ENCODE assay signal across 9 cellular contexts in the genomic region with DNA sequence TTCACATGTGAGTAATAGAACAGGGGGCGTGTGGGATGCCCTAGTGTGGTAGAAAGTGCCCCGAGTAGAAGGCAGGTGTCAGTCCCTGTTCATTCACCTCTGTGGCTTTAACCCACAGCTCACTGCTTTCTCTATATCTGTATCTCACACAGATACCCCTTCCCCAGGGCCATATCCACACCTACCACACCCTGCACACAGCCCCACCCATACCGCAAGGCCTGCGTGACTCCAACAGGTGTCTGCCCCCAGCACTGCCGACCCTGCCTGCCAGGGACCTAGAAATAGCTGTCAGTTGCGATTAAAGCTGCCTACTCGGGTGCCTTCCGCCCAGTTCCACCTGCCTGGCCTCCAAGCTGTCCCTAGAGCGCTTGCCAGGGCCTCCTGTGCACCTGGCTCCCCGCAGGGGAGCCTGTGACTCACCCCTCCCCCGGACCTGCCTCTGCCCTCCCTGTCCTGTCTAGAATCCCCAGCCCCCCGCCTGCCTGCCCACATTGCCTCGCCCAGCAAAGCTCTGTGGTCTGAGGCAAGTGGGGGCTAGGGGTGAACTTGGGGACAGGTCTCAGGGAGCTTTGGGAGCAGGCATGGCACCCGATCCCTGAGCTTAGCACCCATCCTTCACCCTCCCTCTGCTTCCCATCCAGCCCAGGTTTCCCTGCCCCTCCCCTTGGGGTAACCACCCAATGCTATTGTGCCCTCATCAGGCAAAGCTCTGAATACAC. TPM values are rescaled to one million over a fixed set of nuclear protein-coding genes. Genes with fewer than 3 reads are reported as not detected.
DNase-seq lines count a peak whose midpoint lies in the region; ATAC-seq, FAIRE-seq and TF ChIP-seq lines count a peak whose summit lies in the region.
"Had no signal": no experiment of that assay in that cellular context is flagged by ENCODE, and none has a peak within 500 bp of the region (broad histone marks: within the 10 kb centered on the region; RNA-seq: fewer than 3 reads in every experiment).

No MANE protein-coding gene starts in this region.

- no peaks in the 10 kb centered on the region for H3K27me3 Mint-ChIP-seq in activated CD8-positive, alpha-beta T cell treated with anti-CD3 and anti-CD28 coated beads for 36 hours
- no peaks in the 10 kb centered on the region for H3K27me3 Mint-ChIP-seq in activated CD8-positive, alpha-beta T cell treated with anti-CD3 and anti-CD28 coated beads, Interleukin-2, amount 10 ng/mL, durations not matched to agents 7 days and 5 days (ENCODE audit: low read depth)
- H3K27me3 Mint-ChIP-seq in stimulated activated naive B cell treated with anti-CD40 and anti-IgM and Interleukin-4, amounts not matched to agents 10 μg/mL and 1 μg/mL and 100 μg/mL, for 72 hours, result no peaks in the 10 kb centered on the region
- peaks cover 18% of the 10 kb centered on the region for H3K27me3 Mint-ChIP-seq in glutamatergic neuron (ENCODE audit: unreplicated experiment)

- peaks cover 28% of the 10 kb centered on the region for H3K36me3 Mint-ChIP-seq in activated CD8-positive, alpha-beta T cell treated with anti-CD3 and anti-CD28 coated beads for 36 hours (ENCODE audit: low read depth)
- peaks cover 35% of the 10 kb centered on the region for H3K36me3 Mint-ChIP-seq in activated CD8-positive, alpha-beta T cell treated with anti-CD3 and anti-CD28 coated beads, Interleukin-2, amount 10 ng/mL, durations not matched to agents 7 days and 5 days (ENCODE audit: low read depth)
- peaks cover 23 to 28% of the 10 kb centered on the region in 2 donors for H3K36me3 Mint-ChIP-seq in stimulated activated naive B cell treated with anti-CD40 and anti-IgM and Interleukin-4, amounts not matched to agents 10 μg/mL and 1 μg/mL and 100 μg/mL, for 72 hours
- H3K36me3 Mint-ChIP-seq in glutamatergic neuron (ENCODE audit: unreplicated experiment), result no peaks in the 10 kb centered on the region

- peaks cover 37% of the 10 kb centered on the region for H3K4me1 Mint-ChIP-seq in activated CD8-positive, alpha-beta T cell treated with anti-CD3 and anti-CD28 coated beads for 36 hours (ENCODE audit: low read depth)
- peaks cover 13% of the 10 kb centered on the region for H3K4me1 Mint-ChIP-seq in activated CD8-positive, alpha-beta T cell treated with anti-CD3 and anti-CD28 coated beads, Interleukin-2, amount 10 ng/mL, durations not matched to agents 7 days and 5 days (ENCODE audit: low read depth)
- peaks cover 8 to 38% of the 10 kb centered on the region in 2 donors for H3K4me1 Mint-ChIP-seq in stimulated activated naive B cell treated with anti-CD40 and anti-IgM and Interleukin-4, amounts not matched to agents 10 μg/mL and 1 μg/mL and 100 μg/mL, for 72 hours
- peaks cover 34% of the 10 kb centered on the region for H3K4me1 Mint-ChIP-seq in glutamatergic neuron (ENCODE audit: low read depth, unreplicated experiment)

- H3K36me3 ChIP-seq in bronchial epithelial cell (ENCODE audit: control insufficient read depth, insufficient read depth, low read length), result peaks cover 16% of the 10 kb centered on the region

- CTCF ChIA-PET in activated CD8-positive, alpha-beta T cell treated with anti-CD3 and anti-CD28 coated beads for 36 hours (lab: Charles Lee), result interaction anchor here (0.9 to 30.6 kb wide), 9 partner anchors 8 to 156 kb away, joined by 3 to 1008 read pairs (median 4); a partner anchor contains a TSS
- CTCF ChIA-PET in activated CD8-positive, alpha-beta T cell treated with anti-CD3 and anti-CD28 coated beads, Interleukin-2, amount 10 ng/mL, durations not matched to agents 7 days and 5 days (lab: Charles Lee), result interaction anchor here (1.9 to 23.7 kb wide), 4 partner anchors 9 to 157 kb away, joined by 4 to 901 read pairs (median 70); a partner anchor contains a TSS

- intact Hi-C loops in activated CD8-positive, alpha-beta T cell treated with anti-CD3 and anti-CD28 coated beads for 36 hours (cut with micrococcal nuclease), result no loop called here

- TF ChIP-seq CTCF in activated CD8-positive, alpha-beta T cell treated with anti-CD3 and anti-CD28 coated beads for 36 hours (IDR thresholded peaks at IDR 0.05), result no peak
- TF ChIP-seq CTCF in bronchial epithelial cell (IDR thresholded peaks at IDR 0.05; ENCODE audit: insufficient read depth, low read length, severe bottlenecking) (peak; percentile 23), D721Med (IDR thresholded peaks at IDR 0.05; ENCODE audit: insufficient read depth, missing control alignments) (no peak), glutamatergic neuron (IDR thresholded peaks at IDR 0.05; ENCODE audit: partially characterized antibody, unreplicated experiment) (no peak)

- H3K4me3 Mint-ChIP-seq in activated CD8-positive, alpha-beta T cell treated with anti-CD3 and anti-CD28 coated beads for 36 hours, result no peak overlapping the region
- H3K4me3 Mint-ChIP-seq in activated CD8-positive, alpha-beta T cell treated with anti-CD3 and anti-CD28 coated beads, Interleukin-2, amount 10 ng/mL, durations not matched to agents 7 days and 5 days, result no peak overlapping the region
- no peak overlapping the region for H3K4me3 Mint-ChIP-seq in stimulated activated naive B cell treated with anti-CD40 and anti-IgM and Interleukin-4, amounts not matched to agents 10 μg/mL and 1 μg/mL and 100 μg/mL, for 72 hours
- no peak overlapping the region for H3K4me3 Mint-ChIP-seq in glutamatergic neuron (ENCODE audit: unreplicated experiment)

- FAIRE-seq in bronchial epithelial cell (lab: Jason Lieb, UNC) (no peak), D721Med (lab: Jason Lieb, UNC) (no peak)

- no peaks in the 10 kb centered on the region for H3K27me3 ChIP-seq in bronchial epithelial cell (ENCODE audit: control insufficient read depth, insufficient read depth, low read length)

- peak; percentile 53 for DNase-seq in activated CD8-positive, alpha-beta T cell treated with anti-CD3 and anti-CD28 coated beads for 36 hours
- DNase-seq in activated CD8-positive, alpha-beta T cell treated with anti-CD3 and anti-CD28 coated beads, Interleukin-2, amount 10 ng/mL, durations not matched to agents 7 days and 5 days, result no peak
- DNase-seq in NCI-H526 treated with DMSO at 0.1 percent for 48 hours (lab: John Stamatoyannopoulos, UW) (peak; percentile 64), bronchial epithelial cell (ENCODE audit: low read depth) (peak; percentile 74), D721Med (ENCODE audit: insufficient read length, low spot score) (no peak), glutamatergic neuron (no peak)
- no peak for DNase-seq in stimulated activated naive B cell treated with anti-CD40 and anti-IgM and Interleukin-4, amounts not matched to agents 10 μg/mL and 1 μg/mL and 100 μg/mL, for 72 hours

- POLR2A ChIA-PET in activated CD8-positive, alpha-beta T cell treated with anti-CD3 and anti-CD28 coated beads for 36 hours (lab: Charles Lee), result interaction anchor here (0.6 to 6.0 kb wide), 4 partner anchors 19 to 157 kb away, joined by 3 to 38 read pairs (median 4); a partner anchor contains a TSS
- POLR2A ChIA-PET in activated CD8-positive, alpha-beta T cell treated with anti-CD3 and anti-CD28 coated beads, Interleukin-2, amount 10 ng/mL, durations not matched to agents 7 days and 5 days (lab: Charles Lee), result interaction anchor here (1.0 to 1.2 kb wide), 3 partner anchors 36 to 51 kb away, joined by 3 read pairs; no protein-coding TSS in a partner anchor

- peak overlapping the region; percentile 10 for H3K4me3 ChIP-seq in bronchial epithelial cell (ENCODE audit: low read depth, low read length)

- ATAC-seq in activated CD8-positive, alpha-beta T cell treated with anti-CD3 and anti-CD28 coated beads for 36 hours, result peak; percentile 38
- ATAC-seq in activated CD8-positive, alpha-beta T cell treated with anti-CD3 and anti-CD28 coated beads, Interleukin-2, amount 10 ng/mL, durations not matched to agents 7 days and 5 days, result no peak
- peak in 1 of 2 donors; percentile 11 for ATAC-seq in stimulated activated naive B cell treated with anti-CD40 and anti-IgM and Interleukin-4, amounts not matched to agents 10 μg/mL and 1 μg/mL and 100 μg/mL, for 72 hours (replicated peaks)
- no peak for ATAC-seq in HG03342 (IDR thresholded peaks at IDR 0.05; ENCODE audit: unreplicated experiment)
- ATAC-seq: sciatic nerve had no signal

- no peaks in the 10 kb centered on the region for H3K9me3 Mint-ChIP-seq in activated CD8-positive, alpha-beta T cell treated with anti-CD3 and anti-CD28 coated beads for 36 hours
- H3K9me3 Mint-ChIP-seq in activated CD8-positive, alpha-beta T cell treated with anti-CD3 and anti-CD28 coated beads, Interleukin-2, amount 10 ng/mL, durations not matched to agents 7 days and 5 days (ENCODE audit: insufficient read depth), result no peaks in the 10 kb centered on the region
- no peaks in the 10 kb centered on the region for H3K9me3 Mint-ChIP-seq in stimulated activated naive B cell treated with anti-CD40 and anti-IgM and Interleukin-4, amounts not matched to agents 10 μg/mL and 1 μg/mL and 100 μg/mL, for 72 hours
- peaks cover 13% of the 10 kb centered on the region for H3K9me3 Mint-ChIP-seq in glutamatergic neuron (ENCODE audit: unreplicated experiment)

- H3K27ac Mint-ChIP-seq in activated CD8-positive, alpha-beta T cell treated with anti-CD3 and anti-CD28 coated beads for 36 hours, result peak overlapping the region; percentile 28
- H3K27ac Mint-ChIP-seq in activated CD8-positive, alpha-beta T cell treated with anti-CD3 and anti-CD28 coated beads, Interleukin-2, amount 10 ng/mL, durations not matched to agents 7 days and 5 days, result no peak overlapping the region
- H3K27ac Mint-ChIP-seq in stimulated activated naive B cell treated with anti-CD40 and anti-IgM and Interleukin-4, amounts not matched to agents 10 μg/mL and 1 μg/mL and 100 μg/mL, for 72 hours, result peak overlapping the region; percentile 42
- H3K27ac Mint-ChIP-seq in glutamatergic neuron (ENCODE audit: unreplicated experiment), result no peak overlapping the region

RNA-seq across cellular contexts. Expression of a gene that starts 38.3 kb away (rescaled TPM):
- under 1 TPM; 0.41 to 0.54 TPM for total RNA-seq in activated CD8-positive, alpha-beta T cell treated with anti-CD3 and anti-CD28 coated beads for 36 hours
- total RNA-seq in activated CD8-positive, alpha-beta T cell treated with anti-CD3 and anti-CD28 coated beads, Interleukin-2, amount 10 ng/mL, durations not matched to agents 7 days and 5 days, result under 1 TPM; 0.42 to 0.50 TPM
- total RNA-seq in bronchial epithelial cell (426 and 930 TPM in 2 replicates), glutamatergic neuron (ENCODE audit: unreplicated experiment) (92.0 TPM)

RNA-seq across cellular contexts. Expression of a gene that starts 52.6 kb away (rescaled TPM):
- total RNA-seq in activated CD8-positive, alpha-beta T cell treated with anti-CD3 and anti-CD28 coated beads for 36 hours, result 10 to 100 TPM; 91.6 to 95.5 TPM
- 100 to 1,000 TPM; 117 to 127 TPM for total RNA-seq in activated CD8-positive, alpha-beta T cell treated with anti-CD3 and anti-CD28 coated beads, Interleukin-2, amount 10 ng/mL, durations not matched to agents 7 days and 5 days
- total RNA-seq in bronchial epithelial cell (46.9 and 52.9 TPM in 2 replicates), glutamatergic neuron (ENCODE audit: unreplicated experiment) (320 TPM)

Comparison
In these comparisons a context has a peak if more than half of its experiments do, and no peak if none do; other contexts are left out.
1. DNase-seq: peak in activated CD8-positive, alpha-beta T cell treated with anti-CD3 and anti-CD28 coated beads for 36 hours (single experiment), NCI-H526 treated with DMSO at 0.1 percent for 48 hours (single experiment) and bronchial epithelial cell (single experiment); none in activated CD8-positive, alpha-beta T cell treated with anti-CD3 and anti-CD28 coated beads, Interleukin-2, amount 10 ng/mL, durations not matched to agents 7 days and 5 days (single experiment), stimulated activated naive B cell treated with anti-CD40 and anti-IgM and Interleukin-4, amounts not matched to agents 10 μg/mL and 1 μg/mL and 100 μg/mL, for 72 hours (single experiment), D721Med (single experiment) and glutamatergic neuron (single experiment).
2. H3K27ac Mint-ChIP-seq: peak in activated CD8-positive, alpha-beta T cell treated with anti-CD3 and anti-CD28 coated beads for 36 hours (single experiment) and stimulated activated naive B cell treated with anti-CD40 and anti-IgM and Interleukin-4, amounts not matched to agents 10 μg/mL and 1 μg/mL and 100 μg/mL, for 72 hours (single experiment); none in activated CD8-positive, alpha-beta T cell treated with anti-CD3 and anti-CD28 coated beads, Interleukin-2, amount 10 ng/mL, durations not matched to agents 7 days and 5 days (single experiment) and glutamatergic neuron (single experiment).
3. RNA of a gene that starts 38.3 kb away (total RNA-seq): 426 to 930 TPM in bronchial epithelial cell and 92.0 TPM in glutamatergic neuron (single experiment); 0.41 to 0.54 TPM in activated CD8-positive, alpha-beta T cell treated with anti-CD3 and anti-CD28 coated beads for 36 hours and 0.42 to 0.50 TPM in activated CD8-positive, alpha-beta T cell treated with anti-CD3 and anti-CD28 coated beads, Interleukin-2, amount 10 ng/mL, durations not matched to agents 7 days and 5 days; every median in the first group is over 10 times any median in the second.